14 cellular contexts compared by ENCODE assay signal in the genomic region with DNA sequence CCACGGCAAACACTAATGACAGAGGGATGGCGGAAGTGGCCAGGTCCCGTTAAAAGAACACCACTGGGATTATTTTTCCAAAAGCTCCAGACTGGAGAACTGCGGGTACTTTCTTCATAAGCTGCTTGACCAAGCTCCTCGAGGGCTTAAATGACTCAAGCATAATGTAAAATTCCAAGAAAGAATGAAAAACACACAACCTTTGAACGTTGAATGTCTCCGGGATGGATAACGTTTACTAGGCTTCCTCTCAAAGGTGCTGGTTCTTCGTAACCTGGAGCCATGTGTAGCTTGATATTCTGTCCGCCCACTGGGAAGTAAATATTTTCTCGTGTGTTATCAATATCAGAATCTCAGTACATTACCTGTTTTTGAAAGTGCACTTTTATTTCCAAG.
"Had no signal": no experiment of that assay in that cellular context is flagged by ENCODE, and none has a peak within 500 bp of the region (broad histone marks: within the 10 kb centered on the region; RNA-seq: fewer than 3 reads in every experiment).

No MANE protein-coding gene starts in this region.

- H3K27ac ChIP-seq: lower lobe of right lung had no signal

- H3K9me3 ChIP-seq: lower lobe of right lung, mucosa of descending colon had no signal

- H3K27ac Mint-ChIP-seq: activated CD8-positive, alpha-beta memory T cell treated with anti-CD3 and anti-CD28 coated beads, Interleukin-2, amount 10 ng/mL, durations not matched to agents 7 days and 5 days; activated naive CD4-positive, alpha-beta T cell treated with anti-CD3 and anti-CD28 coated beads, Interleukin-2, amount 50 U/mL, for 72 hours; natural killer cell; T-helper 2 cell treated with Interferon-gamma antibody and Interleukin-4, amounts not matched to agents 5 μg/mL and 100 μg/mL, for 36 hours had no signal

- H3K36me3 Mint-ChIP-seq: activated CD8-positive, alpha-beta memory T cell treated with anti-CD3 and anti-CD28 coated beads, Interleukin-2, amount 10 ng/mL, durations not matched to agents 7 days and 5 days; activated naive CD4-positive, alpha-beta T cell treated with anti-CD3 and anti-CD28 coated beads, Interleukin-2, amount 50 U/mL, for 72 hours; natural killer cell had no signal

- H3K4me3 Mint-ChIP-seq: activated CD8-positive, alpha-beta memory T cell treated with anti-CD3 and anti-CD28 coated beads, Interleukin-2, amount 10 ng/mL, durations not matched to agents 7 days and 5 days; activated T-cell treated with anti-CD3 and anti-CD28 coated beads, Interleukin-2, amount 50 U/mL, for 4 hours; natural killer cell; T-helper 2 cell treated with Interferon-gamma antibody and Interleukin-4, amounts not matched to agents 5 μg/mL and 100 μg/mL, for 36 hours; type B pancreatic cell had no signal

- DNase-seq: activated CD4-positive, alpha-beta T cell treated with anti-CD3 and anti-CD28 coated beads, Interleukin-2, amount 50 U/mL, for 4 hours; activated CD4-positive, CD25-positive, alpha-beta regulatory T cell treated with anti-CD3 and anti-CD28 coated beads, Interleukin-2, amount 50 U/mL, for 72 hours; activated CD8-positive, alpha-beta memory T cell treated with anti-CD3 and anti-CD28 coated beads, Interleukin-2, amount 10 ng/mL, durations not matched to agents 7 days and 5 days; activated effector memory CD4-positive, alpha-beta T cell treated with anti-CD3 and anti-CD28 coated beads, Interleukin-2, amount 50 U/mL, for 16 hours; activated T-cell treated with anti-CD3 and anti-CD28 coated beads, Interleukin-2, amount 50 U/mL, for 4 hours; amniotic stem cell; cerebellar nuclear complex; lower lobe of right lung; mucosa of descending colon; natural killer cell had no signal

- H3K9me3 Mint-ChIP-seq: activated naive CD4-positive, alpha-beta T cell treated with anti-CD3 and anti-CD28 coated beads, Interleukin-2, amount 50 U/mL, for 72 hours; activated T-cell treated with anti-CD3 and anti-CD28 coated beads, Interleukin-2, amount 50 U/mL, for 4 hours; natural killer cell; T-helper 2 cell treated with Interferon-gamma antibody and Interleukin-4, amounts not matched to agents 5 μg/mL and 100 μg/mL, for 36 hours; type B pancreatic cell had no signal

- ATAC-seq: activated CD8-positive, alpha-beta memory T cell treated with anti-CD3 and anti-CD28 coated beads, Interleukin-2, amount 10 ng/mL, durations not matched to agents 7 days and 5 days; activated T-cell treated with anti-CD3 and anti-CD28 coated beads, Interleukin-2, amount 50 U/mL, for 4 hours; mucosa of descending colon; natural killer cell had no signal

- H3K4me1 Mint-ChIP-seq: activated CD8-positive, alpha-beta memory T cell treated with anti-CD3 and anti-CD28 coated beads, Interleukin-2, amount 10 ng/mL, durations not matched to agents 7 days and 5 days; natural killer cell had no signal

- H3K4me3 ChIP-seq: lower lobe of right lung, mucosa of descending colon had no signal

- H3K27me3 ChIP-seq: brain microvascular endothelial cell had no signal

- H3K27me3 Mint-ChIP-seq: type B pancreatic cell had no signal

- H3K36me3 ChIP-seq: brain microvascular endothelial cell, lower lobe of right lung had no signal
